In genomic region chr15:96728591-96728990, GRCh38 we compare ENCODE assay signal across 29 cellular contexts.
DNase-seq lines count a peak whose midpoint lies in the region; ATAC-seq and TF ChIP-seq lines count a peak whose summit lies in the region.
"Had no signal": no experiment of that assay in that cellular context is flagged by ENCODE, and none has a peak within 500 bp of the region (broad histone marks: within the 10 kb centered on the region; RNA-seq: fewer than 3 reads in every experiment).

No MANE protein-coding gene starts in this region.

- no peaks in the 10 kb centered on the region for H3K4me1 Mint-ChIP-seq in MCF 10A (ENCODE audit: insufficient read depth, unreplicated experiment)
- H3K4me1 Mint-ChIP-seq: H9; stimulated activated naive B cell treated with anti-CD40 and anti-IgM and Interleukin-4, amounts not matched to agents 10 μg/mL and 1 μg/mL and 100 μg/mL, for 72 hours had no signal

- H3K9me3 Mint-ChIP-seq in MCF 10A (ENCODE audit: unreplicated experiment): peaks cover 7% of the 10 kb centered on the region
- H3K9me3 Mint-ChIP-seq: H9, nephron, type B pancreatic cell had no signal

- CTCF ChIA-PET in MCF 10A (lab: Yijun Ruan, JAX): no interaction called here

- intact Hi-C loops in MCF 10A (cut with micrococcal nuclease): loop anchor here (5.0 kb wide), 1 partner anchor 164 kb away; no protein-coding TSS in a partner anchor

- peaks cover 80% of the 10 kb centered on the region for H3K27me3 Mint-ChIP-seq in MCF 10A (ENCODE audit: insufficient read depth, unreplicated experiment)
- H3K27me3 Mint-ChIP-seq: stimulated activated naive B cell treated with anti-CD40 and anti-IgM and Interleukin-4, amounts not matched to agents 10 μg/mL and 1 μg/mL and 100 μg/mL, for 72 hours had no signal

- H3K36me3 ChIP-seq in H7 (replicated peaks; ENCODE audit: control insufficient read depth, insufficient read depth, low read length): no peaks in the 10 kb centered on the region
- H3K36me3 ChIP-seq: cardiac muscle cell, colonic mucosa, ovary, SJCRH30 had no signal

- H3K36me3 Mint-ChIP-seq in MCF 10A (ENCODE audit: insufficient read depth, unreplicated experiment): no peaks in the 10 kb centered on the region
- H3K36me3 Mint-ChIP-seq: stimulated activated naive B cell treated with anti-CD40 and anti-IgM and Interleukin-4, amounts not matched to agents 10 μg/mL and 1 μg/mL and 100 μg/mL, for 72 hours; type B pancreatic cell had no signal

- TF ChIP-seq CTCF in MCF 10A (IDR thresholded peaks at IDR 0.05; ENCODE audit: unreplicated experiment): no peak

- no TSS peak for BruUV-seq in MCF 10A (replicated peaks; lab: Mats Ljungman, UMichigan)

- no peak overlapping the region for H3K27ac Mint-ChIP-seq in MCF 10A (ENCODE audit: low read depth, unreplicated experiment)
- H3K27ac Mint-ChIP-seq: H9; nephron; stimulated activated naive B cell treated with anti-CD40 and anti-IgM and Interleukin-4, amounts not matched to agents 10 μg/mL and 1 μg/mL and 100 μg/mL, for 72 hours; type B pancreatic cell had no signal

- ATAC-seq in left lobe of liver: peak; percentile 37
- ATAC-seq: activated CD4-positive, CD25-positive, alpha-beta regulatory T cell treated with anti-CD3 and anti-CD28 coated beads, Interleukin-2, amount 50 U/mL, for 24 hours; stimulated activated naive B cell treated with anti-CD40 and anti-IgM and Interleukin-4, amounts not matched to agents 10 μg/mL and 1 μg/mL and 100 μg/mL, for 72 hours had no signal

- H3K4me3 ChIP-seq in H7 (ENCODE audit: insufficient read depth, low read depth, low read length): no peak overlapping the region
- H3K4me3 ChIP-seq: cardiac muscle cell, colonic mucosa, lung, ovary, SJCRH30 had no signal

- no peak overlapping the region for H3K4me3 Mint-ChIP-seq in MCF 10A (ENCODE audit: unreplicated experiment)
- H3K4me3 Mint-ChIP-seq: H9; nephron; stimulated activated naive B cell treated with anti-CD40 and anti-IgM and Interleukin-4, amounts not matched to agents 10 μg/mL and 1 μg/mL and 100 μg/mL, for 72 hours; type B pancreatic cell had no signal

- POLR2A ChIA-PET in MCF 10A (lab: Yijun Ruan, JAX): interaction anchor here (0.6 kb wide), 1 partner anchor 600 kb away, joined by 3 read pairs; no protein-coding TSS in a partner anchor

- peak; percentile 4 for DNase-seq in H7
- peak; percentile 71 for DNase-seq in MV-4-11 (lab: John Stamatoyannopoulos, UW)
- DNase-seq in NOMO-1 (lab: John Stamatoyannopoulos, UW; ENCODE audit: unreplicated experiment in 2 of 2): peak; percentile 34 to 63
- DNase-seq in left lobe of liver (ENCODE audit: low spot score): no peak
- DNase-seq in T-helper 1 cell: no peak
- DNase-seq in NAMALWA (ENCODE audit: low spot score): no peak
- DNase-seq in MCF 10A (ENCODE audit: unreplicated experiment): no peak
- DNase-seq in AG20443 (ENCODE audit: low spot score): no peak
- DNase-seq: activated CD4-positive, alpha-beta T cell treated with anti-CD3 and anti-CD28 coated beads, Interleukin-2, amount 50 U/mL, for 48 hours; activated T-cell treated with anti-CD3 and anti-CD28 coated beads, Interleukin-2, amount 50 U/mL, for 48 hours; C1 segment of cervical spinal cord; Caco-2; colonic mucosa; DMS53; effector CD4-positive, alpha-beta T cell; H9; hypothalamus; NCI-H1092 treated with DMSO at 0.1 percent for 48 hours; NCI-H446 treated with DMSO at 0.1 percent for 48 hours; NK-92 treated with Interleukin-12 subunit alpha and Interleukin-12 subunit beta, amount 100 ng/mL, for 24 hours; ovary; SJCRH30; stimulated activated naive B cell treated with anti-CD40 and anti-IgM and Interleukin-4, amounts not matched to agents 10 μg/mL and 1 μg/mL and 100 μg/mL, for 72 hours; substantia nigra had no signal

- H3K27me3 ChIP-seq in H7 (ENCODE audit: control insufficient read depth, insufficient read depth, low read length): no peaks in the 10 kb centered on the region
- H3K27me3 ChIP-seq: cardiac muscle cell, colonic mucosa, ovary had no signal

Comparison
In these comparisons a context has a peak if more than half of its experiments do, and no peak if none do; other contexts are left out.
1. DNase-seq: peak in H7 (single experiment), MV-4-11 (single experiment) and NOMO-1 (2 of 2); none in left lobe of liver (single experiment), T-helper 1 cell (0 of 5), NAMALWA (single experiment), MCF 10A (single experiment) and AG20443 (single experiment).